Comparison of ENCODE assay signal across 1 cellular context in genomic region chr7:16913643-16914042, GRCh38.
TF ChIP-seq lines count a peak whose summit lies in the region.

No MANE protein-coding gene starts in this region.

TF ChIP-seq in IMR-90, 13 proteins besides CTCF, POLR2A, EP300 and RAD21:
- TF ChIP-seq, protein P1, sequence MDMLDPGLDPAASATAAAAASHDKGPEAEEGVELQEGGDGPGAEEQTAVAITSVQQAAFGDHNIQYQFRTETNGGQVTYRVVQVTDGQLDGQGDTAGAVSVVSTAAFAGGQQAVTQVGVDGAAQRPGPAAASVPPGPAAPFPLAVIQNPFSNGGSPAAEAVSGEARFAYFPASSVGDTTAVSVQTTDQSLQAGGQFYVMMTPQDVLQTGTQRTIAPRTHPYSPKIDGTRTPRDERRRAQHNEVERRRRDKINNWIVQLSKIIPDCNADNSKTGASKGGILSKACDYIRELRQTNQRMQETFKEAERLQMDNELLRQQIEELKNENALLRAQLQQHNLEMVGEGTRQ (IDR thresholded peaks at IDR 0.05; ENCODE audit: low read depth, low read length) = no peak
- TF ChIP-seq RCOR1 (IDR thresholded peaks at IDR 0.05; ENCODE audit: insufficient replicate concordance, low read length) (no peak), CEBPB (IDR thresholded peaks at IDR 0.05; ENCODE audit: low read depth, low read length) (no peak), ELK1 (IDR thresholded peaks at IDR 0.05; ENCODE audit: borderline replicate concordance, low read depth, low read length) (no peak), SMC3 (IDR thresholded peaks at IDR 0.05; ENCODE audit: low read depth, low read length) (no peak), CHD1 (IDR thresholded peaks at IDR 0.05; ENCODE audit: low read depth, low read length) (no peak)
